Comparison of ENCODE assay signal across 8 cellular contexts in the genomic region with DNA sequence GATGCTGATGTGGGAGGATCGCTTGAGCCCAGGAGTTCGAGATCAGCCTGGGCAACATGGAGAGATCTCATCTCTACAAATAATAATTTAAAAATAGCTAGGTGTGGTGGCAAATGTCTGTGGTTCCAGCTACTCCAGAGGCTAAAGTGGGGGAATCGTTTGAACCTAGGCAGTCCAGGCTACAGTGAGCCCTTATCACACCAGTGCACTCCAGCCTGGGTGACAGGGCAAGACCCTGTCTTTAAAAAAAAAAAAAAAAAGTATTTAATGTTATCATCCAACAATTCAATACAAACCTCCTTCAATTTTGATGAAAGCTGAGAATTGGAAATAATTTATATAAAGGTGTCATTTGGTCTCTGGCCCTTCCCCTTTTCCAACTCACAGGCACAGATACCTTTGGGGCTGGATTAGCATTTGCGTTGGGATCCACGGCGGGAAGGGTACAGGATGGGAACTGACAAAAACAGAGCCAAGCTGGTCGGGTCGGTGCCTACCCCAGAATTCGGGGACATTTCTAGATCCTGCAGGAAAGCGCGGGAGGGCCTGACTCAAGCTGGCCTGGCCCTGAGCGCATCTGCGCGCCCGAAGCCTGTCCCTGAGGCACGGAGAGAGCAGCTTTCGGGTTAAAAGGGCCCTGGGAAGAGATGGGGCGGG. TPM values are rescaled to one million over a fixed set of nuclear protein-coding genes. Genes with fewer than 3 reads are reported as not detected.
DNase-seq lines count a peak whose midpoint lies in the region; ATAC-seq, FAIRE-seq and TF ChIP-seq lines count a peak whose summit lies in the region.

No MANE protein-coding gene starts in this region.

- H3K27me3 ChIP-seq in Loucy (ENCODE audit: insufficient read depth, low read length, poor library complexity, severe bottlenecking) (peaks cover 4% of the 10 kb centered on the region), mucosa of stomach (ENCODE audit: control insufficient read depth, insufficient read depth, low read length) (no peaks in the 10 kb centered on the region)

- H3K4me2 ChIP-seq in Loucy (ENCODE audit: low read depth, low read length, poor library complexity, severe bottlenecking): peak overlapping the region; percentile 88

- DNase-seq in CD14-positive monocyte (ENCODE audit: low spot score) (no peak), chondrocyte (ENCODE audit: low spot score) (peak; percentile 68), frontal cortex (ENCODE audit: low spot score in 2 of 2) (no peak), occipital lobe (lab: John Stamatoyannopoulos, UW) (no peak), DMS53 treated with DMSO at 0.1 percent for 48 hours (lab: John Stamatoyannopoulos, UW; ENCODE audit: unreplicated experiment) (no peak)

- peak overlapping the region; percentile 77 for H3K4me3 ChIP-seq in Loucy (ENCODE audit: low read length, poor library complexity, severe bottlenecking)
- H3K4me3 ChIP-seq in mucosa of stomach (ENCODE audit: low read length): peak overlapping the region; percentile 28

- peak overlapping the region; percentile 75 for H2AFZ ChIP-seq in Loucy (ENCODE audit: low read length)

- H3K4me1 ChIP-seq in Loucy (ENCODE audit: insufficient read depth, low read length, poor library complexity, severe bottlenecking) (peaks cover 33% of the 10 kb centered on the region), mucosa of stomach (ENCODE audit: control insufficient read depth, insufficient read depth, low read length) (peaks cover 10% of the 10 kb centered on the region)

- no peaks in the 10 kb centered on the region for H3K9me2 ChIP-seq in Loucy (replicated peaks; ENCODE audit: low read depth, low read length)

- H3K9me3 ChIP-seq in Loucy (ENCODE audit: insufficient read depth, low read depth, low read length): no peaks in the 10 kb centered on the region
- no peaks in the 10 kb centered on the region for H3K9me3 ChIP-seq in mucosa of stomach (ENCODE audit: control insufficient read depth, low read length)

- ATAC-seq in GM21528 (IDR thresholded peaks at IDR 0.05; ENCODE audit: low FRiP score, unreplicated experiment): peak; percentile 29

- no peaks in the 10 kb centered on the region for H3K9me3 Mint-ChIP-seq in CD14-positive monocyte
- no peaks in the 10 kb centered on the region for H3K9me3 Mint-ChIP-seq in chondrocyte (ENCODE audit: low read depth)

- peaks cover 49% of the 10 kb centered on the region for H3K79me2 ChIP-seq in Loucy (ENCODE audit: insufficient read depth, low read length)

- H3K4me1 Mint-ChIP-seq in CD14-positive monocyte: peaks cover 40% of the 10 kb centered on the region
- peaks cover 33% of the 10 kb centered on the region for H3K4me1 Mint-ChIP-seq in chondrocyte (ENCODE audit: low read depth)

- peak overlapping the region; percentile 98 for H3K9ac ChIP-seq in Loucy (ENCODE audit: low read depth, low read length, poor library complexity, severe bottlenecking)
- H3K9ac ChIP-seq in mucosa of stomach (ENCODE audit: low read length): peak overlapping the region; percentile 60

- no peaks in the 10 kb centered on the region for H3K36me3 ChIP-seq in Loucy (ENCODE audit: insufficient read depth, low read length)
- H3K36me3 ChIP-seq in mucosa of stomach (ENCODE audit: control insufficient read depth, insufficient read depth, low read length): no peaks in the 10 kb centered on the region

- TF ChIP-seq CTCF in CD14-positive monocyte (IDR thresholded peaks at IDR 0.05) (no peak), Loucy (conservative IDR thresholded peaks at IDR 0.05; ENCODE audit: low read length) (no peak), chondrocyte (IDR thresholded peaks at IDR 0.05) (no peak)

- H3K27ac Mint-ChIP-seq in CD14-positive monocyte (peak overlapping the region; percentile 95 to 98 (median 96)), chondrocyte (ENCODE audit: unreplicated experiment) (peak overlapping the region; percentile 97)

- H3K27me3 Mint-ChIP-seq in CD14-positive monocyte (ENCODE audit: low read depth in 3 of 3): peaks cover 0 to 4% (median 3%) of the 10 kb centered on the region in 3 donors
- H3K27me3 Mint-ChIP-seq in chondrocyte (ENCODE audit: low read depth): no peaks in the 10 kb centered on the region

- peaks cover 5% of the 10 kb centered on the region in 2 donors for H3K36me3 Mint-ChIP-seq in CD14-positive monocyte
- H3K36me3 Mint-ChIP-seq in chondrocyte (ENCODE audit: low read depth): no peaks in the 10 kb centered on the region

- peaks cover 35% of the 10 kb centered on the region for H4K20me1 ChIP-seq in Loucy (ENCODE audit: insufficient read depth, low read length, poor library complexity, severe bottlenecking)

- intact Hi-C loops in CD14-positive monocyte (cut with micrococcal nuclease): loop anchor here (10.0 kb wide), 2 partner anchors 95 to 105 kb away; a partner anchor contains a TSS

- no peak for FAIRE-seq in frontal cortex (lab: Jason Lieb, UNC)

- H3F3A ChIP-seq in Loucy (ENCODE audit: low read depth): no peaks in the 10 kb centered on the region

- H3K4me3 Mint-ChIP-seq in CD14-positive monocyte (peak overlapping the region; percentile 92 to 96), chondrocyte (ENCODE audit: unreplicated experiment) (peak overlapping the region; percentile 95)

RNA-seq across cellular contexts. Expression of a gene that starts 0.9 kb away (rescaled TPM):
- polyA plus RNA-seq in CD14-positive monocyte: 10 to 100 TPM; 58.1 to 89.4 TPM
- total RNA-seq in chondrocyte: 66.2 to 70.4 TPM (median 69.3 TPM) in 3 replicates
- 26.1 TPM for total RNA-seq in frontal cortex
- total RNA-seq in occipital lobe: 32.3 TPM

RNA-seq across cellular contexts. Expression of a gene that starts 26.3 kb away (rescaled TPM):
- not detected for polyA plus RNA-seq in CD14-positive monocyte
- total RNA-seq in chondrocyte (not detected in 3 replicates), frontal cortex (not detected), occipital lobe (0.16 TPM)

RNA-seq across cellular contexts. Expression of a gene that starts 51.3 kb away (rescaled TPM):
- 10 to 100 TPM in 1 of 2 donors, 1 to 10 TPM in 1; 9.5 to 12.5 TPM for polyA plus RNA-seq in CD14-positive monocyte
- total RNA-seq in chondrocyte: 17.3 to 19.3 TPM (median 18.3 TPM) in 3 replicates
- total RNA-seq in frontal cortex: 6.1 TPM
- total RNA-seq in occipital lobe: 5.5 TPM
